7 cellular contexts compared by ENCODE assay signal in the genomic region with DNA sequence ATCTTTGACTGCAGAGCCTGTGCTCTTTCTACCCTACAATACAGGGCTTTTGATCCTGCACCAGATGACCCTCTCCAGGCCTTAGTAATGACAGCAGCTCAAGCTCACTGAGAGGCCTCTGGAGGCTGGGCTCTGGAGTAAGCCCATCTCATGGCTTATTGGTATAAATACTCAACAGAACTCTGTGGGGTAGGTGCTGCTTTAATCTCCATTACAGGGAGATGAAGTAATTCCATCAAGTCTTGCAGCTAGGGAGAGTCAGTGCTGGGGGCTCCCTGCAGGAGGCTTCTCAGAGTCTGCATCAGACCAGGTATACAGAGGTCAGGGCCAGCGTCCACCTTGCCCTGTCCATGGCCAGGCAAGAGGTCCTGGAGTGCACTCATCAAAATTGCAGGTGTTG.
"Had no signal": no experiment of that assay in that cellular context is flagged by ENCODE, and none has a peak within 500 bp of the region (broad histone marks: within the 10 kb centered on the region; RNA-seq: fewer than 3 reads in every experiment).

No MANE protein-coding gene starts in this region.

- H3K4me3 ChIP-seq: GM23248, K562 had no signal

- ATAC-seq: K562 had no signal

- H3K9ac ChIP-seq: GM23248 had no signal

- DNase-seq: GM23248, GOT3, H7, HCEC 1CT, IMR-90, KG1 had no signal

- H3K27ac ChIP-seq: GM23248 had no signal
